13 cellular contexts compared by ENCODE assay signal in genomic region chr9:88923653-88924284, GRCh38.
DNase-seq lines count a peak whose midpoint lies in the region; ATAC-seq and TF ChIP-seq lines count a peak whose summit lies in the region.
"Had no signal": no experiment of that assay in that cellular context is flagged by ENCODE, and none has a peak within 500 bp of the region (broad histone marks: within the 10 kb centered on the region; RNA-seq: fewer than 3 reads in every experiment).

No MANE protein-coding gene starts in this region.

- DNase-seq in activated CD4-positive, alpha-beta memory T cell treated with anti-CD3 and anti-CD28 coated beads for 36 hours, result peak; percentile 47
- no peak for DNase-seq in activated CD4-positive, alpha-beta memory T cell treated with anti-CD3 and anti-CD28 coated beads, Interleukin-2, amount 10 ng/mL, durations not matched to agents 7 days and 5 days
- peak; percentile 62 to 81 for DNase-seq in NOMO-1 (lab: John Stamatoyannopoulos, UW; ENCODE audit: unreplicated experiment in 2 of 2)
- DNase-seq in activated naive CD8-positive, alpha-beta T cell treated with anti-CD3 and anti-CD28 coated beads, Interleukin-2, amount 50 U/mL, for 24 hours, result peak; percentile 24
- DNase-seq in stimulated activated CD8-positive, alpha-beta memory T cell treated with anti-CD3 and anti-CD28 coated beads, Interleukin-4, amount 100 ng/mL, for 48 hours, result peak; percentile 31
- no peak for DNase-seq in NCI-H2171 (lab: John Stamatoyannopoulos, UW)
- no peak for DNase-seq in kidney tubule cell (ENCODE audit: low spot score)
- no peak for DNase-seq in HFFc6
- DNase-seq: ACHN, cortex of kidney, GDM1, NCI-H524 treated with DMSO at 0.1 percent for 48 hours, SJCRH30 had no signal

- POLR2A ChIA-PET in activated CD4-positive, alpha-beta memory T cell treated with anti-CD3 and anti-CD28 coated beads for 36 hours (lab: Charles Lee), result no interaction called here
- POLR2A ChIA-PET in activated CD4-positive, alpha-beta memory T cell treated with anti-CD3 and anti-CD28 coated beads, Interleukin-2, amount 10 ng/mL, durations not matched to agents 7 days and 5 days (lab: Charles Lee), result no interaction called here

- ATAC-seq in activated naive CD8-positive, alpha-beta T cell treated with anti-CD3 and anti-CD28 coated beads, Interleukin-2, amount 50 U/mL, for 24 hours, result peak; percentile 60

- H3K36me3 Mint-ChIP-seq in activated CD4-positive, alpha-beta memory T cell treated with anti-CD3 and anti-CD28 coated beads for 36 hours, result no peaks in the 10 kb centered on the region
- no peaks in the 10 kb centered on the region for H3K36me3 Mint-ChIP-seq in activated CD4-positive, alpha-beta memory T cell treated with anti-CD3 and anti-CD28 coated beads, Interleukin-2, amount 10 ng/mL, durations not matched to agents 7 days and 5 days (ENCODE audit: low read depth)
- peaks cover 4% of the 10 kb centered on the region for H3K36me3 Mint-ChIP-seq in activated naive CD8-positive, alpha-beta T cell treated with anti-CD3 and anti-CD28 coated beads, Interleukin-2, amount 50 U/mL, for 24 hours (ENCODE audit: low read depth)
- H3K36me3 Mint-ChIP-seq in HFFc6 (ENCODE audit: low read depth), result peaks cover 5% of the 10 kb centered on the region; the same call in 1 of the 2 replicates

- no peak overlapping the region for H3K27ac Mint-ChIP-seq in activated CD4-positive, alpha-beta memory T cell treated with anti-CD3 and anti-CD28 coated beads for 36 hours
- H3K27ac Mint-ChIP-seq in activated CD4-positive, alpha-beta memory T cell treated with anti-CD3 and anti-CD28 coated beads, Interleukin-2, amount 10 ng/mL, durations not matched to agents 7 days and 5 days, result no peak overlapping the region
- no peak overlapping the region for H3K27ac Mint-ChIP-seq in activated naive CD8-positive, alpha-beta T cell treated with anti-CD3 and anti-CD28 coated beads, Interleukin-2, amount 50 U/mL, for 24 hours
- no peak overlapping the region for H3K27ac Mint-ChIP-seq in HFFc6

- H3K27me3 Mint-ChIP-seq in activated CD4-positive, alpha-beta memory T cell treated with anti-CD3 and anti-CD28 coated beads for 36 hours, result peaks cover 8% of the 10 kb centered on the region
- H3K27me3 Mint-ChIP-seq in activated CD4-positive, alpha-beta memory T cell treated with anti-CD3 and anti-CD28 coated beads, Interleukin-2, amount 10 ng/mL, durations not matched to agents 7 days and 5 days, result peaks cover 10% of the 10 kb centered on the region
- H3K27me3 Mint-ChIP-seq in activated naive CD8-positive, alpha-beta T cell treated with anti-CD3 and anti-CD28 coated beads, Interleukin-2, amount 50 U/mL, for 24 hours, result peaks cover 16% of the 10 kb centered on the region
- H3K27me3 Mint-ChIP-seq in HFFc6 (ENCODE audit: insufficient read depth), result peaks cover 6% of the 10 kb centered on the region

- no peak for TF ChIP-seq CTCF in HFFc6 (IDR thresholded peaks at IDR 0.05)

- CTCF ChIA-PET in activated CD4-positive, alpha-beta memory T cell treated with anti-CD3 and anti-CD28 coated beads for 36 hours (lab: Charles Lee), result no interaction called here
- CTCF ChIA-PET in activated CD4-positive, alpha-beta memory T cell treated with anti-CD3 and anti-CD28 coated beads, Interleukin-2, amount 10 ng/mL, durations not matched to agents 7 days and 5 days (lab: Charles Lee), result no interaction called here

- no peak overlapping the region for H3K4me3 Mint-ChIP-seq in activated CD4-positive, alpha-beta memory T cell treated with anti-CD3 and anti-CD28 coated beads for 36 hours
- H3K4me3 Mint-ChIP-seq in activated CD4-positive, alpha-beta memory T cell treated with anti-CD3 and anti-CD28 coated beads, Interleukin-2, amount 10 ng/mL, durations not matched to agents 7 days and 5 days, result no peak overlapping the region
- H3K4me3 Mint-ChIP-seq in activated naive CD8-positive, alpha-beta T cell treated with anti-CD3 and anti-CD28 coated beads, Interleukin-2, amount 50 U/mL, for 24 hours, result no peak overlapping the region
- H3K4me3 Mint-ChIP-seq in HFFc6, result no peak overlapping the region

- intact Hi-C loops in activated CD4-positive, alpha-beta memory T cell treated with anti-CD3 and anti-CD28 coated beads for 36 hours (cut with micrococcal nuclease), result loop anchor here (2.0 kb wide), 1 partner anchor 89 kb away; no protein-coding TSS in a partner anchor

- H3K9me3 Mint-ChIP-seq in activated CD4-positive, alpha-beta memory T cell treated with anti-CD3 and anti-CD28 coated beads for 36 hours, result peaks cover 6% of the 10 kb centered on the region
- peaks cover 6% of the 10 kb centered on the region for H3K9me3 Mint-ChIP-seq in activated CD4-positive, alpha-beta memory T cell treated with anti-CD3 and anti-CD28 coated beads, Interleukin-2, amount 10 ng/mL, durations not matched to agents 7 days and 5 days
- H3K9me3 Mint-ChIP-seq in activated naive CD8-positive, alpha-beta T cell treated with anti-CD3 and anti-CD28 coated beads, Interleukin-2, amount 50 U/mL, for 24 hours, result peaks cover 7% of the 10 kb centered on the region
- H3K9me3 Mint-ChIP-seq in HFFc6, result peaks cover 7% of the 10 kb centered on the region

- peaks cover 44% of the 10 kb centered on the region for H3K4me1 Mint-ChIP-seq in activated CD4-positive, alpha-beta memory T cell treated with anti-CD3 and anti-CD28 coated beads for 36 hours (ENCODE audit: low read depth)
- H3K4me1 Mint-ChIP-seq in activated CD4-positive, alpha-beta memory T cell treated with anti-CD3 and anti-CD28 coated beads, Interleukin-2, amount 10 ng/mL, durations not matched to agents 7 days and 5 days, result peaks cover 27% of the 10 kb centered on the region
- peaks cover 56% of the 10 kb centered on the region for H3K4me1 Mint-ChIP-seq in activated naive CD8-positive, alpha-beta T cell treated with anti-CD3 and anti-CD28 coated beads, Interleukin-2, amount 50 U/mL, for 24 hours
- H3K4me1 Mint-ChIP-seq in HFFc6 (ENCODE audit: low read depth), result peaks cover 14% of the 10 kb centered on the region

Comparison
In these comparisons a context has a peak if more than half of its experiments do, and no peak if none do; other contexts are left out.
1. DNase-seq: peak in activated CD4-positive, alpha-beta memory T cell treated with anti-CD3 and anti-CD28 coated beads for 36 hours (single experiment), NOMO-1 (2 of 2), activated naive CD8-positive, alpha-beta T cell treated with anti-CD3 and anti-CD28 coated beads, Interleukin-2, amount 50 U/mL, for 24 hours (single experiment) and stimulated activated CD8-positive, alpha-beta memory T cell treated with anti-CD3 and anti-CD28 coated beads, Interleukin-4, amount 100 ng/mL, for 48 hours (single experiment); none in activated CD4-positive, alpha-beta memory T cell treated with anti-CD3 and anti-CD28 coated beads, Interleukin-2, amount 10 ng/mL, durations not matched to agents 7 days and 5 days (single experiment), NCI-H2171 (single experiment), kidney tubule cell (single experiment) and HFFc6 (single experiment).